Comparison of ENCODE assay signal across 1 cellular context in genomic region chr2:208294482-208295024, GRCh38.
TF ChIP-seq lines count a peak whose summit lies in the region.

No MANE protein-coding gene starts in this region.

TF ChIP-seq in GM12878, 131 proteins besides CTCF, POLR2A, EP300 and RAD21 (continued from another document and continues in another):
- TF ChIP-seq, protein P1, sequence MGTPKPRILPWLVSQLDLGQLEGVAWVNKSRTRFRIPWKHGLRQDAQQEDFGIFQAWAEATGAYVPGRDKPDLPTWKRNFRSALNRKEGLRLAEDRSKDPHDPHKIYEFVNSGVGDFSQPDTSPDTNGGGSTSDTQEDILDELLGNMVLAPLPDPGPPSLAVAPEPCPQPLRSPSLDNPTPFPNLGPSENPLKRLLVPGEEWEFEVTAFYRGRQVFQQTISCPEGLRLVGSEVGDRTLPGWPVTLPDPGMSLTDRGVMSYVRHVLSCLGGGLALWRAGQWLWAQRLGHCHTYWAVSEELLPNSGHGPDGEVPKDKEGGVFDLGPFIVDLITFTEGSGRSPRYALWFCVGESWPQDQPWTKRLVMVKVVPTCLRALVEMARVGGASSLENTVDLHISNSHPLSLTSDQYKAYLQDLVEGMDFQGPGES (IDR thresholded peaks at IDR 0.05) = no peak
- 0 out of 2 replicates have a peak, but pooled peaks have one; percentile 39 for TF ChIP-seq CBX5 (IDR thresholded peaks at IDR 0.05; ENCODE audit: low read depth)
- 0 out of 3 replicates have a peak, but pooled peaks have one; percentile 36 for TF ChIP-seq POU2F2 (IDR thresholded peaks at IDR 0.05; ENCODE audit: borderline replicate concordance, low read depth, low read length)
- no peak for TF ChIP-seq PBX3 (IDR thresholded peaks at IDR 0.05; ENCODE audit: insufficient replicate concordance, low read depth, low read length)
- TF ChIP-seq SMC3 (IDR thresholded peaks at IDR 0.05; ENCODE audit: borderline replicate concordance, low read length) = no peak
- no peak for TF ChIP-seq E4F1 (IDR thresholded peaks at IDR 0.05; ENCODE audit: borderline replicate concordance, partially characterized antibody)
- peak; percentile 79 for TF ChIP-seq IKZF1 (conservative IDR thresholded peaks at IDR 0.05)
- no peak for TF ChIP-seq JUND (IDR thresholded peaks at IDR 0.05; ENCODE audit: low read depth, low read length)
- TF ChIP-seq GATAD2B (conservative IDR thresholded peaks at IDR 0.05; ENCODE audit: low read depth) = no peak
- peak; percentile 16; the same call in 1 of the 2 replicates for TF ChIP-seq NFIC (IDR thresholded peaks at IDR 0.05; ENCODE audit: low read depth, low read length)
- TF ChIP-seq, protein P2, sequence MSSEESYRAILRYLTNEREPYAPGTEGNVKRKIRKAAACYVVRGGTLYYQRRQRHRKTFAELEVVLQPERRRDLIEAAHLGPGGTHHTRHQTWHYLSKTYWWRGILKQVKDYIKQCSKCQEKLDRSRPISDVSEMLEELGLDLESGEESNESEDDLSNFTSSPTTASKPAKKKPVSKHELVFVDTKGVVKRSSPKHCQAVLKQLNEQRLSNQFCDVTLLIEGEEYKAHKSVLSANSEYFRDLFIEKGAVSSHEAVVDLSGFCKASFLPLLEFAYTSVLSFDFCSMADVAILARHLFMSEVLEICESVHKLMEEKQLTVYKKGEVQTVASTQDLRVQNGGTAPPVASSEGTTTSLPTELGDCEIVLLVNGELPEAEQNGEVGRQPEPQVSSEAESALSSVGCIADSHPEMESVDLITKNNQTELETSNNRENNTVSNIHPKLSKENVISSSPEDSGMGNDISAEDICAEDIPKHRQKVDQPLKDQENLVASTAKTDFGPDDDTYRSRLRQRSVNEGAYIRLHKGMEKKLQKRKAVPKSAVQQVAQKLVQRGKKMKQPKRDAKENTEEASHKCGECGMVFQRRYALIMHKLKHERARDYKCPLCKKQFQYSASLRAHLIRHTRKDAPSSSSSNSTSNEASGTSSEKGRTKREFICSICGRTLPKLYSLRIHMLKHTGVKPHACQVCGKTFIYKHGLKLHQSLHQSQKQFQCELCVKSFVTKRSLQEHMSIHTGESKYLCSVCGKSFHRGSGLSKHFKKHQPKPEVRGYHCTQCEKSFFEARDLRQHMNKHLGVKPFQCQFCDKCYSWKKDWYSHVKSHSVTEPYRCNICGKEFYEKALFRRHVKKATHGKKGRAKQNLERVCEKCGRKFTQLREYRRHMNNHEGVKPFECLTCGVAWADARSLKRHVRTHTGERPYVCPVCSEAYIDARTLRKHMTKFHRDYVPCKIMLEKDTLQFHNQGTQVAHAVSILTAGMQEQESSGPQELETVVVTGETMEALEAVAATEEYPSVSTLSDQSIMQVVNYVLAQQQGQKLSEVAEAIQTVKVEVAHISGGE (CRISPR knock-in tag; IDR thresholded peaks at IDR 0.05) = no peak
- no peak for TF ChIP-seq RBBP5 (conservative IDR thresholded peaks at IDR 0.05)
- no peak for TF ChIP-seq EGR1 (IDR thresholded peaks at IDR 0.05; ENCODE audit: borderline replicate concordance in 1 of 2, low read depth in 2 of 2, low read length in 2 of 2)
- TF ChIP-seq EED (IDR thresholded peaks at IDR 0.05; ENCODE audit: low read depth) = peak; percentile 83
- no peak for TF ChIP-seq HDAC6 (IDR thresholded peaks at IDR 0.05; ENCODE audit: unreplicated experiment)
- no peak for TF ChIP-seq SRF (IDR thresholded peaks at IDR 0.05; ENCODE audit: low read depth in 2 of 2, low read length in 2 of 2)
- peak; percentile 60 for TF ChIP-seq DPF2 (IDR thresholded peaks at IDR 0.05)
- no peak for TF ChIP-seq SP1 (IDR thresholded peaks at IDR 0.05; ENCODE audit: low read depth, low read length)
- TF ChIP-seq IKZF2 (IDR thresholded peaks at IDR 0.05) = peak; percentile 74 to 82
- TF ChIP-seq SIN3A (IDR thresholded peaks at IDR 0.05; ENCODE audit: low read depth, low read length) = no peak
- TF ChIP-seq KDM1A (IDR thresholded peaks at IDR 0.05; ENCODE audit: borderline replicate concordance) = no peak
- TF ChIP-seq, protein P3, sequence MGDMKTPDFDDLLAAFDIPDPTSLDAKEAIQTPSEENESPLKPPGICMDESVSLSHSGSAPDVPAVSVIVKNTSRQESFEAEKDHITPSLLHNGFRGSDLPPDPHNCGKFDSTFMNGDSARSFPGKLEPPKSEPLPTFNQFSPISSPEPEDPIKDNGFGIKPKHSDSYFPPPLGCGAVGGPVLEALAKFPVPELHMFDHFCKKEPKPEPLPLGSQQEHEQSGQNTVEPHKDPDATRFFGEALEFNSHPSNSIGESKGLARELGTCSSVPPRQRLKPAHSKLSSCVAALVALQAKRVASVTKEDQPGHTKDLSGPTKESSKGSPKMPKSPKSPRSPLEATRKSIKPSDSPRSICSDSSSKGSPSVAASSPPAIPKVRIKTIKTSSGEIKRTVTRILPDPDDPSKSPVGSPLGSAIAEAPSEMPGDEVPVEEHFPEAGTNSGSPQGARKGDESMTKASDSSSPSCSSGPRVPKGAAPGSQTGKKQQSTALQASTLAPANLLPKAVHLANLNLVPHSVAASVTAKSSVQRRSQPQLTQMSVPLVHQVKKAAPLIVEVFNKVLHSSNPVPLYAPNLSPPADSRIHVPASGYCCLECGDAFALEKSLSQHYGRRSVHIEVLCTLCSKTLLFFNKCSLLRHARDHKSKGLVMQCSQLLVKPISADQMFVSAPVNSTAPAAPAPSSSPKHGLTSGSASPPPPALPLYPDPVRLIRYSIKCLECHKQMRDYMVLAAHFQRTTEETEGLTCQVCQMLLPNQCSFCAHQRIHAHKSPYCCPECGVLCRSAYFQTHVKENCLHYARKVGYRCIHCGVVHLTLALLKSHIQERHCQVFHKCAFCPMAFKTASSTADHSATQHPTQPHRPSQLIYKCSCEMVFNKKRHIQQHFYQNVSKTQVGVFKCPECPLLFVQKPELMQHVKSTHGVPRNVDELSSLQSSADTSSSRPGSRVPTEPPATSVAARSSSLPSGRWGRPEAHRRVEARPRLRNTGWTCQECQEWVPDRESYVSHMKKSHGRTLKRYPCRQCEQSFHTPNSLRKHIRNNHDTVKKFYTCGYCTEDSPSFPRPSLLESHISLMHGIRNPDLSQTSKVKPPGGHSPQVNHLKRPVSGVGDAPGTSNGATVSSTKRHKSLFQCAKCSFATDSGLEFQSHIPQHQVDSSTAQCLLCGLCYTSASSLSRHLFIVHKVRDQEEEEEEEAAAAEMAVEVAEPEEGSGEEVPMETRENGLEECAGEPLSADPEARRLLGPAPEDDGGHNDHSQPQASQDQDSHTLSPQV (IDR thresholded peaks at IDR 0.05) = no peak
- no peak for TF ChIP-seq NFXL1 (IDR thresholded peaks at IDR 0.05; ENCODE audit: borderline replicate concordance)
- no peak for TF ChIP-seq MYC (IDR thresholded peaks at IDR 0.05; ENCODE audit: insufficient read depth, insufficient read length, insufficient replicate concordance, low read length, severe bottlenecking)
- TF ChIP-seq HCFC1 (IDR thresholded peaks at IDR 0.05; ENCODE audit: low read length) = no peak
- 0 out of 2 replicates have a peak, but pooled peaks have one; percentile 20 for TF ChIP-seq MTA2 (IDR thresholded peaks at IDR 0.05; ENCODE audit: low read depth)
- TF ChIP-seq, protein P4, sequence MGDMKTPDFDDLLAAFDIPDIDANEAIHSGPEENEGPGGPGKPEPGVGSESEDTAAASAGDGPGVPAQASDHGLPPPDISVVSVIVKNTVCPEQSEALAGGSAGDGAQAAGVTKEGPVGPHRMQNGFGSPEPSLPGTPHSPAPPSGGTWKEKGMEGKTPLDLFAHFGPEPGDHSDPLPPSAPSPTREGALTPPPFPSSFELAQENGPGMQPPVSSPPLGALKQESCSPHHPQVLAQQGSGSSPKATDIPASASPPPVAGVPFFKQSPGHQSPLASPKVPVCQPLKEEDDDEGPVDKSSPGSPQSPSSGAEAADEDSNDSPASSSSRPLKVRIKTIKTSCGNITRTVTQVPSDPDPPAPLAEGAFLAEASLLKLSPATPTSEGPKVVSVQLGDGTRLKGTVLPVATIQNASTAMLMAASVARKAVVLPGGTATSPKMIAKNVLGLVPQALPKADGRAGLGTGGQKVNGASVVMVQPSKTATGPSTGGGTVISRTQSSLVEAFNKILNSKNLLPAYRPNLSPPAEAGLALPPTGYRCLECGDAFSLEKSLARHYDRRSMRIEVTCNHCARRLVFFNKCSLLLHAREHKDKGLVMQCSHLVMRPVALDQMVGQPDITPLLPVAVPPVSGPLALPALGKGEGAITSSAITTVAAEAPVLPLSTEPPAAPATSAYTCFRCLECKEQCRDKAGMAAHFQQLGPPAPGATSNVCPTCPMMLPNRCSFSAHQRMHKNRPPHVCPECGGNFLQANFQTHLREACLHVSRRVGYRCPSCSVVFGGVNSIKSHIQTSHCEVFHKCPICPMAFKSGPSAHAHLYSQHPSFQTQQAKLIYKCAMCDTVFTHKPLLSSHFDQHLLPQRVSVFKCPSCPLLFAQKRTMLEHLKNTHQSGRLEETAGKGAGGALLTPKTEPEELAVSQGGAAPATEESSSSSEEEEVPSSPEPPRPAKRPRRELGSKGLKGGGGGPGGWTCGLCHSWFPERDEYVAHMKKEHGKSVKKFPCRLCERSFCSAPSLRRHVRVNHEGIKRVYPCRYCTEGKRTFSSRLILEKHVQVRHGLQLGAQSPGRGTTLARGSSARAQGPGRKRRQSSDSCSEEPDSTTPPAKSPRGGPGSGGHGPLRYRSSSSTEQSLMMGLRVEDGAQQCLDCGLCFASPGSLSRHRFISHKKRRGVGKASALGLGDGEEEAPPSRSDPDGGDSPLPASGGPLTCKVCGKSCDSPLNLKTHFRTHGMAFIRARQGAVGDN (IDR thresholded peaks at IDR 0.05) = 0 out of 2 replicates have a peak, but pooled peaks have one; percentile 11
- no peak for TF ChIP-seq MEF2A (IDR thresholded peaks at IDR 0.05; ENCODE audit: insufficient read depth, low read depth, low read length)
- TF ChIP-seq PAX5 (IDR thresholded peaks at IDR 0.05; ENCODE audit: borderline replicate concordance, low read depth, low read length) = no peak
- 0 out of 2 replicates have a peak, but pooled peaks have one; percentile 16 for TF ChIP-seq RAD51 (IDR thresholded peaks at IDR 0.05)
- no peak for TF ChIP-seq SMAD5 (IDR thresholded peaks at IDR 0.05; ENCODE audit: low read depth)
- TF ChIP-seq, protein P5, sequence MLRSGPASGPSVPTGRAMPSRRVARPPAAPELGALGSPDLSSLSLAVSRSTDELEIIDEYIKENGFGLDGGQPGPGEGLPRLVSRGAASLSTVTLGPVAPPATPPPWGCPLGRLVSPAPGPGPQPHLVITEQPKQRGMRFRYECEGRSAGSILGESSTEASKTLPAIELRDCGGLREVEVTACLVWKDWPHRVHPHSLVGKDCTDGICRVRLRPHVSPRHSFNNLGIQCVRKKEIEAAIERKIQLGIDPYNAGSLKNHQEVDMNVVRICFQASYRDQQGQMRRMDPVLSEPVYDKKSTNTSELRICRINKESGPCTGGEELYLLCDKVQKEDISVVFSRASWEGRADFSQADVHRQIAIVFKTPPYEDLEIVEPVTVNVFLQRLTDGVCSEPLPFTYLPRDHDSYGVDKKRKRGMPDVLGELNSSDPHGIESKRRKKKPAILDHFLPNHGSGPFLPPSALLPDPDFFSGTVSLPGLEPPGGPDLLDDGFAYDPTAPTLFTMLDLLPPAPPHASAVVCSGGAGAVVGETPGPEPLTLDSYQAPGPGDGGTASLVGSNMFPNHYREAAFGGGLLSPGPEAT (IDR thresholded peaks at IDR 0.05; ENCODE audit: low read depth) = peak; percentile 91
- TF ChIP-seq RELA (IDR thresholded peaks at IDR 0.05; ENCODE audit: borderline replicate concordance, partially characterized antibody) = peak; percentile 86
- no peak for TF ChIP-seq POLR2AphosphoS2 (IDR thresholded peaks at IDR 0.05; ENCODE audit: low read depth, low read length)
- TF ChIP-seq ATF2 (IDR thresholded peaks at IDR 0.05; ENCODE audit: low read length) = peak; percentile 50; the same call in 1 of the 2 replicates
- TF ChIP-seq NKRF (conservative IDR thresholded peaks at IDR 0.05) = no peak
- TF ChIP-seq MYB (IDR thresholded peaks at IDR 0.05; ENCODE audit: borderline replicate concordance, low read depth, low read length) = no peak
